In the genomic region with DNA sequence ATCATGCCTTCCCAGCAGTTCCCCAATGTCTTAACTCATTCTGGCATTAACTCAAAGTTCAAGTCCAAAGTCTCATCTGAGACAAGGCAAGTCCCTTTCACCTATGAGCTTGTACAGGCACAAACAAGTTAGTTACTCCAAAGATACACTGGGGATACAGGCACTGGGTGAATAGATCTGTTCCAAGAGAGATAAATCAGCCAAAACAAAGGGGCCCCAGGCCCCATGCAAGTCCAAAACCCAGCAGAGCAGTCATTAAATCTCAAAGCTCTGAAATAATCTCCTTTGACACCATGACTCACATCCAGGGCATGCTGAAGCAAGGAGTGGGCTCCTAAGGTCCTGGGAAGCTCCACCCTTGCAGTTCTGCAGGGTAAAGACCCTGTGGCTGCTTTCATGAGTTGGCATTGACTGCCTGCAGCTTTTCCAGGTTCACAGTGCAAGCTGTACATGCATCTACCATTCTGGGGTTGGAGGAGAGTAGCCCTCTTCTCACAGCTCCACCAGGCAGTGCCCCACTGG, we compare ENCODE assay signal across 16 cellular contexts.
DNase-seq lines count a peak whose midpoint lies in the region; ATAC-seq and TF ChIP-seq lines count a peak whose summit lies in the region.
"Had no signal": no experiment of that assay in that cellular context is flagged by ENCODE, and none has a peak within 500 bp of the region (broad histone marks: within the 10 kb centered on the region; RNA-seq: fewer than 3 reads in every experiment).

No MANE protein-coding gene starts in this region.

- TF ChIP-seq CTCF in foreskin keratinocyte (conservative IDR thresholded peaks at IDR 0.05), result no peak
- no peak for TF ChIP-seq CTCF in retinal pigment epithelial cell (conservative IDR thresholded peaks at IDR 0.05; ENCODE audit: low read depth, low read length)

- peaks cover 13% of the 10 kb centered on the region for H3K4me1 ChIP-seq in foreskin keratinocyte
- H3K4me1 ChIP-seq: BLaER1 treated with 17β-estradiol and CSF1 and Interleukin-3, amounts not matched to agents 10 nM and 100 nM had no signal

- no peak overlapping the region for H3K27ac ChIP-seq in foreskin keratinocyte
- H3K27ac ChIP-seq: BLaER1 treated with 17β-estradiol and CSF1 and Interleukin-3, amounts not matched to agents 10 nM and 100 nM had no signal

- H3K4me3 ChIP-seq in retinal pigment epithelial cell (ENCODE audit: low read length), result no peak overlapping the region
- H3K4me3 ChIP-seq: BLaER1 treated with 17β-estradiol and CSF1 and Interleukin-3, amounts not matched to agents 10 nM and 100 nM; GM12878 had no signal

- H3K27me3 ChIP-seq in foreskin keratinocyte, result no peaks in the 10 kb centered on the region
- H3K27me3 ChIP-seq: BLaER1 treated with 17β-estradiol and CSF1 and Interleukin-3, amounts not matched to agents 10 nM and 100 nM had no signal

- peak; percentile 7 for DNase-seq in ELR (ENCODE audit: low read depth)
- DNase-seq in foreskin keratinocyte, result peak; percentile 23 to 62
- DNase-seq in retinal pigment epithelial cell (ENCODE audit: low read depth), result peak; percentile 29
- no peak for DNase-seq in DMS53 (lab: John Stamatoyannopoulos, UW)
- DNase-seq in medulla oblongata (ENCODE audit: extremely low spot score), result no peak
- DNase-seq in HUDEP-2 (lab: John Stamatoyannopoulos, UW; ENCODE audit: unreplicated experiment in 76 of 76), result no peak
- DNase-seq: Calu3; CD8-positive, alpha-beta T cell; DND-41; GF-D8; GOT3; H7; KG1 had no signal

- ATAC-seq in foreskin keratinocyte, result peak; percentile 77
- ATAC-seq: CD8-positive, alpha-beta T cell; GM12878; HCT116 had no signal

Comparison
In these comparisons a context has a peak if more than half of its experiments do, and no peak if none do; other contexts are left out.
1. DNase-seq: peak in ELR (single experiment), foreskin keratinocyte (2 of 2) and retinal pigment epithelial cell (single experiment); none in DMS53 (single experiment), medulla oblongata (single experiment) and HUDEP-2 (0 of 76).